In genomic region chr10:28548781-28549498, GRCh38 we compare ENCODE assay signal across 17 cellular contexts. TPM values are rescaled to one million over a fixed set of nuclear protein-coding genes. Genes with fewer than 3 reads are reported as not detected.
DNase-seq lines count a peak whose midpoint lies in the region; ATAC-seq and TF ChIP-seq lines count a peak whose summit lies in the region.
"Had no signal": no experiment of that assay in that cellular context is flagged by ENCODE, and none has a peak within 500 bp of the region (broad histone marks: within the 10 kb centered on the region; RNA-seq: fewer than 3 reads in every experiment).

No MANE protein-coding gene starts in this region.

- H3K27me3 ChIP-seq in GM23338 (ENCODE audit: insufficient read depth) = no peaks in the 10 kb centered on the region

- H2AFZ ChIP-seq in GM23338 = no peak overlapping the region

- H3K36me3 ChIP-seq in GM23338 (ENCODE audit: insufficient read depth) = peaks cover 15% of the 10 kb centered on the region

- H3K27ac ChIP-seq in GM23338 (ENCODE audit: low read depth) = 0 out of 2 replicates have a peak overlapping the region, but pooled peaks have one; percentile 23

- no peak for ATAC-seq in GM23338
- ATAC-seq in stimulated activated effector memory CD8-positive, alpha-beta T cell treated with anti-CD3 and anti-CD28 coated beads, Interleukin-12 subunit alpha, Interleukin-12 subunit beta, amount 100 ng/mL, for 72 hours = peak; percentile 65
- ATAC-seq in GM18868 (IDR thresholded peaks at IDR 0.05; ENCODE audit: unreplicated experiment) = no peak

- H3K4me3 ChIP-seq in GM23338 = no peak overlapping the region

- TF ChIP-seq CTCF in GM23338 (conservative IDR thresholded peaks at IDR 0.05; ENCODE audit: low read depth in 2 of 2) (no peak), osteocyte (IDR thresholded peaks at IDR 0.05) (no peak)

- H3K9me3 Mint-ChIP-seq in activated naive CD4-positive, alpha-beta T cell treated with anti-CD3 and anti-CD28 coated beads, Interleukin-2, amount 50 U/mL, for 24 hours = no peaks in the 10 kb centered on the region
- no peaks in the 10 kb centered on the region for H3K9me3 Mint-ChIP-seq in activated naive CD4-positive, alpha-beta T cell treated with anti-CD3 and anti-CD28 coated beads for 36 hours
- H3K9me3 Mint-ChIP-seq in GM23338 (no peaks in the 10 kb centered on the region), osteocyte (ENCODE audit: unreplicated experiment) (no peaks in the 10 kb centered on the region)
- H3K9me3 Mint-ChIP-seq in stimulated activated effector memory CD8-positive, alpha-beta T cell treated with anti-CD3 and anti-CD28 coated beads, Interleukin-12 subunit alpha, Interleukin-12 subunit beta, amount 100 ng/mL, for 72 hours = no peaks in the 10 kb centered on the region

- H3K4me2 ChIP-seq in GM23338 = no peak overlapping the region

- peak overlapping the region; percentile 11 for H3K4me3 Mint-ChIP-seq in activated naive CD4-positive, alpha-beta T cell treated with anti-CD3 and anti-CD28 coated beads, Interleukin-2, amount 50 U/mL, for 24 hours
- no peak overlapping the region for H3K4me3 Mint-ChIP-seq in activated naive CD4-positive, alpha-beta T cell treated with anti-CD3 and anti-CD28 coated beads for 36 hours
- no peak overlapping the region for H3K4me3 Mint-ChIP-seq in GM23338
- H3K4me3 Mint-ChIP-seq in stimulated activated effector memory CD8-positive, alpha-beta T cell treated with anti-CD3 and anti-CD28 coated beads, Interleukin-12 subunit alpha, Interleukin-12 subunit beta, amount 100 ng/mL, for 72 hours = no peak overlapping the region
- no peak overlapping the region for H3K4me3 Mint-ChIP-seq in osteocyte (ENCODE audit: unreplicated experiment)

- peaks cover 16% of the 10 kb centered on the region for H3K36me3 Mint-ChIP-seq in activated naive CD4-positive, alpha-beta T cell treated with anti-CD3 and anti-CD28 coated beads, Interleukin-2, amount 50 U/mL, for 24 hours
- H3K36me3 Mint-ChIP-seq in activated naive CD4-positive, alpha-beta T cell treated with anti-CD3 and anti-CD28 coated beads for 36 hours (ENCODE audit: low read depth) = peaks cover 41% of the 10 kb centered on the region
- H3K36me3 Mint-ChIP-seq in GM23338 (ENCODE audit: low read depth) (peaks cover 66% of the 10 kb centered on the region), osteocyte (ENCODE audit: unreplicated experiment) (peaks cover 40% of the 10 kb centered on the region)
- peaks cover 99% of the 10 kb centered on the region for H3K36me3 Mint-ChIP-seq in stimulated activated effector memory CD8-positive, alpha-beta T cell treated with anti-CD3 and anti-CD28 coated beads, Interleukin-12 subunit alpha, Interleukin-12 subunit beta, amount 100 ng/mL, for 72 hours

- H3K27me3 Mint-ChIP-seq in activated naive CD4-positive, alpha-beta T cell treated with anti-CD3 and anti-CD28 coated beads, Interleukin-2, amount 50 U/mL, for 24 hours = no peaks in the 10 kb centered on the region
- H3K27me3 Mint-ChIP-seq in activated naive CD4-positive, alpha-beta T cell treated with anti-CD3 and anti-CD28 coated beads for 36 hours (ENCODE audit: low read depth) = no peaks in the 10 kb centered on the region
- H3K27me3 Mint-ChIP-seq in GM23338 (ENCODE audit: insufficient read depth, low read depth, poor library complexity) = peaks cover 11% of the 10 kb centered on the region
- no peaks in the 10 kb centered on the region for H3K27me3 Mint-ChIP-seq in osteocyte (ENCODE audit: unreplicated experiment)

- intact Hi-C loops in activated naive CD4-positive, alpha-beta T cell treated with anti-CD3 and anti-CD28 coated beads for 36 hours (cut with micrococcal nuclease) = no loop called here

- H3K9me2 ChIP-seq in GM23338 (ENCODE audit: insufficient read depth) = no peaks in the 10 kb centered on the region

- peaks cover 100% of the 10 kb centered on the region for H3K79me2 ChIP-seq in GM23338 (replicated peaks; ENCODE audit: insufficient read depth)

- DNase-seq in activated naive CD4-positive, alpha-beta T cell treated with anti-CD3 and anti-CD28 coated beads for 36 hours = no peak
- DNase-seq in GM23338 (ENCODE audit: low spot score) (no peak), glomerular visceral epithelial cell (ENCODE audit: extremely low spot score) (peak; percentile 31), osteocyte (ENCODE audit: extremely low spot score, unreplicated experiment) (no peak)
- no peak for DNase-seq in stimulated activated effector memory CD8-positive, alpha-beta T cell treated with anti-CD3 and anti-CD28 coated beads, Interleukin-12 subunit alpha, Interleukin-12 subunit beta, amount 100 ng/mL, for 72 hours (ENCODE audit: low spot score in 2 of 2)
- DNase-seq in stimulated activated CD4-positive, alpha-beta T cell treated with anti-CD3 and anti-CD28 coated beads, Interleukin-2, amount 100 ng/mL, for 24 hours = no peak
- DNase-seq: amygdala; cerebellar nuclear complex; effector CD4-positive, alpha-beta T cell; glutamatergic neuron; Karpas-422; midbrain; NCI-H1417 treated with DMSO at 0.1 percent for 48 hours; NCI-H526; substantia nigra had no signal

- CTCF ChIA-PET in activated naive CD4-positive, alpha-beta T cell treated with anti-CD3 and anti-CD28 coated beads for 36 hours (lab: Charles Lee) = no interaction called here

- H3F3A ChIP-seq in GM23338 (replicated peaks; ENCODE audit: low read depth) = no peaks in the 10 kb centered on the region

- peaks cover 4% of the 10 kb centered on the region; the same call in 1 of the 2 replicates for H3K4me1 ChIP-seq in GM23338 (ENCODE audit: insufficient read depth)

- H3K27ac Mint-ChIP-seq in activated naive CD4-positive, alpha-beta T cell treated with anti-CD3 and anti-CD28 coated beads, Interleukin-2, amount 50 U/mL, for 24 hours = no peak overlapping the region
- H3K27ac Mint-ChIP-seq in activated naive CD4-positive, alpha-beta T cell treated with anti-CD3 and anti-CD28 coated beads for 36 hours = no peak overlapping the region
- H3K27ac Mint-ChIP-seq in GM23338 = no peak overlapping the region
- peak overlapping the region; percentile 67 for H3K27ac Mint-ChIP-seq in stimulated activated effector memory CD8-positive, alpha-beta T cell treated with anti-CD3 and anti-CD28 coated beads, Interleukin-12 subunit alpha, Interleukin-12 subunit beta, amount 100 ng/mL, for 72 hours
- no peak overlapping the region for H3K27ac Mint-ChIP-seq in osteocyte (ENCODE audit: unreplicated experiment)

- H4K20me1 ChIP-seq in GM23338 (replicated peaks; ENCODE audit: insufficient read depth) = peaks cover 72% of the 10 kb centered on the region

- H3K4me1 Mint-ChIP-seq in activated naive CD4-positive, alpha-beta T cell treated with anti-CD3 and anti-CD28 coated beads, Interleukin-2, amount 50 U/mL, for 24 hours = peaks cover 87% of the 10 kb centered on the region
- peaks cover 68% of the 10 kb centered on the region for H3K4me1 Mint-ChIP-seq in activated naive CD4-positive, alpha-beta T cell treated with anti-CD3 and anti-CD28 coated beads for 36 hours (ENCODE audit: low read depth)
- peaks cover 33% of the 10 kb centered on the region for H3K4me1 Mint-ChIP-seq in GM23338
- peaks cover 66% of the 10 kb centered on the region for H3K4me1 Mint-ChIP-seq in stimulated activated effector memory CD8-positive, alpha-beta T cell treated with anti-CD3 and anti-CD28 coated beads, Interleukin-12 subunit alpha, Interleukin-12 subunit beta, amount 100 ng/mL, for 72 hours
- peaks cover 46% of the 10 kb centered on the region for H3K4me1 Mint-ChIP-seq in osteocyte (ENCODE audit: unreplicated experiment)

TF ChIP-seq in GM23338, 12 proteins besides CTCF, POLR2A, EP300 and RAD21 (continues in another document):
- TF ChIP-seq ZNF114 (CRISPR knock-in tag; IDR thresholded peaks at IDR 0.05) = no peak
- TF ChIP-seq EZH2phosphoT487 (IDR thresholded peaks at IDR 0.05; ENCODE audit: unreplicated experiment) = no peak

RNA-seq across cellular contexts. Expression of gene WAC, which starts 16.0 kb away (rescaled TPM):
- total RNA-seq in activated naive CD4-positive, alpha-beta T cell treated with anti-CD3 and anti-CD28 coated beads for 36 hours = 10 to 100 TPM; 77.1 to 82.9 TPM
- 106 and 116 TPM in 2 replicates for total RNA-seq in GM23338 (2014; rRNA removed; shearing (Covaris generic))
- 52.8 and 59.4 TPM in 2 replicates for polyA plus RNA-seq in GM23338 (2016; fragmentation: Nextera tagmentation; extraction: Ambion mirVana)
- 110 and 122 TPM in 2 replicates for total RNA-seq in osteocyte
